28 cellular contexts compared by ENCODE assay signal in genomic region chr2:62958206-62958605, GRCh38.
DNase-seq lines count a peak whose midpoint lies in the region; ATAC-seq, FAIRE-seq and TF ChIP-seq lines count a peak whose summit lies in the region.
"Had no signal": no experiment of that assay in that cellular context is flagged by ENCODE, and none has a peak within 500 bp of the region (broad histone marks: within the 10 kb centered on the region; RNA-seq: fewer than 3 reads in every experiment).

No MANE protein-coding gene starts in this region.

- in situ Hi-C loops in HepG2 (cut with HindIII; ENCODE audit: extremely low pct_ligation_motif_present, low pct_unique_long_range_greater_than_20kb), result no loop called here

- ATAC-seq in HepG2 (no peak), right lobe of liver (no peak)
- ATAC-seq: A549; CD8-positive, alpha-beta T cell had no signal

- no peak overlapping the region for H3K27ac ChIP-seq in HepG2 (ENCODE audit: extremely low read length, insufficient read depth, low read length)
- no peak overlapping the region for H3K27ac ChIP-seq in right lobe of liver
- H3K27ac ChIP-seq: 22Rv1; A549; BLaER1; BLaER1 treated with 17β-estradiol and CSF1 and Interleukin-3, amounts not matched to agents 10 nM and 100 nM; C4-2B had no signal

- H3K4me1 ChIP-seq in HepG2 (ENCODE audit: insufficient read depth, low read length), result no peaks in the 10 kb centered on the region
- H3K4me1 ChIP-seq in right lobe of liver, result peaks cover 0 to 6% (median 0%) of the 10 kb centered on the region in 4 donors
- H3K4me1 ChIP-seq: A549; BE2C; BLaER1; BLaER1 treated with 17β-estradiol and CSF1 and Interleukin-3, amounts not matched to agents 10 nM and 100 nM; Caco-2 had no signal

- TF ChIP-seq EP300 in HepG2 (IDR thresholded peaks at IDR 0.05; ENCODE audit: low read depth in 2 of 2, low read length in 2 of 2) (no peak), HepG2 (CRISPR knock-in tag; IDR thresholded peaks at IDR 0.05; ENCODE audit: borderline replicate concordance) (no peak)

- intact Hi-C loops in HepG2 (cut with micrococcal nuclease; ENCODE audit: unreplicated experiment), result no loop called here
- intact Hi-C loops in right lobe of liver (cut with DNase I), result no loop called here

- DNase-seq in HepG2 (ENCODE audit: low spot score) (no peak), right lobe of liver (no peak)
- DNase-seq: 8988T; ACHN; AML-193; BE2C; C1 segment of cervical spinal cord; Caco-2; Calu3; CD4-positive, alpha-beta memory T cell; CD4-positive, alpha-beta T cell; CD4-positive, CD25-positive, alpha-beta regulatory T cell; CD8-positive, alpha-beta memory T cell; CD8-positive, alpha-beta T cell; COR-L47; DMS 273 treated with DMSO at 0.1 percent for 48 hours; DMS153; DMS53; DMS79; DMS79 treated with DMSO at 0.1 percent for 48 hours; DND-41; EL had no signal

- peaks cover 19 to 74% of the 10 kb centered on the region in 2 experiments for H3K36me3 ChIP-seq in HepG2 (replicated peaks in 1 of 2; ENCODE audit: control insufficient read depth in 1 of 2, insufficient read depth in 2 of 2, low read length in 2 of 2)
- H3K36me3 ChIP-seq in right lobe of liver, result peaks cover 0 to 31% (median 0%) of the 10 kb centered on the region in 4 donors
- H3K36me3 ChIP-seq: BE2C had no signal

- TF ChIP-seq POLR2A in HepG2 (IDR thresholded peaks at IDR 0.05; ENCODE audit: insufficient read depth in 1 of 2, low read depth in 2 of 2, low read length in 2 of 2) (no peak), right lobe of liver (IDR thresholded peaks at IDR 0.05) (no peak)

- H3K27me3 ChIP-seq in HepG2 (ENCODE audit: control insufficient read depth in 1 of 2, insufficient read depth in 2 of 2, low read length in 2 of 2) (no peaks in the 10 kb centered on the region), right lobe of liver (no peaks in the 10 kb centered on the region)
- H3K27me3 ChIP-seq: BE2C; BLaER1; BLaER1 treated with 17β-estradiol and CSF1 and Interleukin-3, amounts not matched to agents 10 nM and 100 nM had no signal

- TF ChIP-seq CTCF in HepG2 (CRISPR knock-in tag; IDR thresholded peaks at IDR 0.05), result no peak
- TF ChIP-seq CTCF in right lobe of liver (IDR thresholded peaks at IDR 0.05), result no peak

- no peak overlapping the region for H3K4me2 ChIP-seq in HepG2 (ENCODE audit: low read depth, low read length)
- H3K4me2 ChIP-seq: A549; BLaER1; BLaER1 treated with 17β-estradiol and CSF1 and Interleukin-3, amounts not matched to agents 10 nM and 100 nM had no signal

- H3K9ac ChIP-seq in HepG2 (ENCODE audit: insufficient read depth, low read depth, low read length), result no peak overlapping the region
- H3K9ac ChIP-seq: BLaER1; BLaER1 treated with 17β-estradiol and CSF1 and Interleukin-3, amounts not matched to agents 10 nM and 100 nM had no signal

- H3K79me2 ChIP-seq in HepG2 (ENCODE audit: insufficient read depth, low read length), result no peaks in the 10 kb centered on the region

- no peak for FAIRE-seq in HepG2 (lab: Jason Lieb, UNC)
- FAIRE-seq: A549, D721Med had no signal

- H2AFZ ChIP-seq in HepG2 (ENCODE audit: low read length), result no peak overlapping the region

- H4K20me1 ChIP-seq in HepG2 (ENCODE audit: insufficient read depth, low read length), result no peaks in the 10 kb centered on the region
- H4K20me1 ChIP-seq: BLaER1; BLaER1 treated with 17β-estradiol and CSF1 and Interleukin-3, amounts not matched to agents 10 nM and 100 nM had no signal

- WGBS in HepG2 (ENCODE audit: low lambda C conversion rate), result 99% methylated on average over 3 of the region's 3 CpGs
- WGBS in right lobe of liver (ENCODE audit: insufficient coverage, low coverage, low lambda C conversion rate, missing lambda C conversion rate), result 96% methylated on average over 3 of the region's 3 CpGs

- no peak for TF ChIP-seq RAD21 in HepG2 (CRISPR knock-in tag; IDR thresholded peaks at IDR 0.05)

- H3K4me3 ChIP-seq in HepG2 (replicated peaks in 1 of 3; ENCODE audit: insufficient read depth in 1 of 3, low read depth in 2 of 3, low read length in 3 of 3) (no peak overlapping the region), right lobe of liver (no peak overlapping the region)
- H3K4me3 ChIP-seq: A549; BLaER1; BLaER1 treated with 17β-estradiol and CSF1 and Interleukin-3, amounts not matched to agents 10 nM and 100 nM had no signal

- POLR2A ChIA-PET in HepG2 (lab: Yijun Ruan, JAX), result no interaction called here

- CTCF ChIA-PET in HepG2 (lab: Yijun Ruan, JAX; ENCODE audit: low intra/inter-chr PET ratio, low total read pairs), result no interaction called here

- H3K9me3 ChIP-seq in HepG2 (ENCODE audit: low read length) (no peaks in the 10 kb centered on the region), right lobe of liver (no peaks in the 10 kb centered on the region)
- H3K9me3 ChIP-seq: A549; BE2C; BLaER1; BLaER1 treated with 17β-estradiol and CSF1 and Interleukin-3, amounts not matched to agents 10 nM and 100 nM; Caco-2 had no signal

- TSS peak; percentile 6 for BruUV-seq in HepG2 (replicated peaks; lab: Mats Ljungman, UMichigan)

TF ChIP-seq in HepG2, 621 proteins besides CTCF, POLR2A, EP300 and RAD21:
- TF ChIP-seq RBM22 (optimal IDR thresholded peaks at IDR 0.05; ENCODE audit: low read length), result peak; percentile 65
- TF ChIP-seq ZNF234 (CRISPR knock-in tag; conservative IDR thresholded peaks at IDR 0.05), result no peak
- 0 out of 2 replicates have a peak, but pooled peaks have one; percentile 51 for TF ChIP-seq SSRP1 (CRISPR knock-in tag; IDR thresholded peaks at IDR 0.05)
